ENCODE assay signal across 27 cellular contexts in the genomic region with DNA sequence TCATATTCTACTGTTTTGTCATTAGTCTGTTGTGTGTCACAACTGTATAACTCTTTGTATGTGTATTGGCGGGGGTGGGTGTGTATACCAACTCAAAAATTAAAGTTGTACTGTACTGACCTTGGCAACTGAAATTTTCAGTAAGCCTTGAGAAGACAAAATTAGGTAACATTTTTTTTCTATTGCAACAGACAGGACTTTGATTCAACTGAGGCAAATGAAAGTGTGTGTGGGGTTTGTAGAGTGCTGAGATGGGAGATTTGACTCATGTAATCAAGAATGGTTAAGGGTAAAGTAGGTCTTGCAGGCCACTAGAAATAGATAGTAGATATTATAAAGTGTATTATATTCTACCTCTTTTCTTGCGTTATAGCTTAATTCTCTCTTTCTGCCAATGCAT. TPM values are rescaled to one million over a fixed set of nuclear protein-coding genes. Genes with fewer than 3 reads are reported as not detected.
"Had no signal": no experiment of that assay in that cellular context is flagged by ENCODE, and none has a peak within 500 bp of the region (broad histone marks: within the 10 kb centered on the region; RNA-seq: fewer than 3 reads in every experiment).

No MANE protein-coding gene starts in this region.

- ATAC-seq: esophagus mucosa; gastrocnemius medialis; naive thymus-derived CD4-positive, alpha-beta T cell; psoas muscle; right cardiac atrium; stimulated activated memory B cell treated with anti-CD40 and anti-IgM and Interleukin-4, amounts not matched to agents 10 μg/mL and 1 μg/mL and 100 μg/mL, for 72 hours; upper lobe of right lung had no signal

- H3K27ac Mint-ChIP-seq: dendritic cell treated with granulocyte-macrophage colony-stimulating factor and Interleukin-4, amounts not matched to agents 40 ng/mL and 50 ng/mL, for 4 days; nephron; stimulated activated memory B cell treated with anti-CD40 and anti-IgM and Interleukin-4, amounts not matched to agents 10 μg/mL and 1 μg/mL and 100 μg/mL, for 72 hours; stimulated activated naive CD8-positive, alpha-beta T cell treated with anti-CD3 and anti-CD28 coated beads, Interleukin-15, Interleukin-2, amounts not matched to agents 100 ng/mL and 50 ng/mL, for 24 hours had no signal

- H3K4me1 ChIP-seq: colonic mucosa, psoas muscle, suprapubic skin, upper lobe of right lung, uterus had no signal

- H3K4me1 Mint-ChIP-seq: endodermal cell, nephron had no signal

- H3K27ac ChIP-seq: colonic mucosa, epithelial cell of prostate, gastrocnemius medialis, psoas muscle, skin epidermis, spleen, suprapubic skin, transverse colon, upper lobe of right lung, uterus had no signal

- H3K27me3 Mint-ChIP-seq: dendritic cell treated with granulocyte-macrophage colony-stimulating factor and Interleukin-4, amounts not matched to agents 40 ng/mL and 50 ng/mL, for 4 days; naive thymus-derived CD4-positive, alpha-beta T cell; stimulated activated memory B cell treated with anti-CD40 and anti-IgM and Interleukin-4, amounts not matched to agents 10 μg/mL and 1 μg/mL and 100 μg/mL, for 72 hours; stimulated activated naive CD8-positive, alpha-beta T cell treated with anti-CD3 and anti-CD28 coated beads, Interleukin-15, Interleukin-2, amounts not matched to agents 100 ng/mL and 50 ng/mL, for 24 hours had no signal

- FAIRE-seq: keratinocyte had no signal

- H3K4me3 ChIP-seq: colonic mucosa, gastrocnemius medialis, psoas muscle, skin epidermis, spleen, suprapubic skin, transverse colon, upper lobe of right lung, uterus had no signal

- H3K27me3 ChIP-seq: colonic mucosa, gastrocnemius medialis, spleen, suprapubic skin, transverse colon, upper lobe of right lung, uterus had no signal

- H3K9me3 ChIP-seq: colonic mucosa, gastrocnemius medialis, psoas muscle, suprapubic skin, transverse colon, upper lobe of right lung, uterus had no signal

- H3K36me3 ChIP-seq: colonic mucosa, gastrocnemius medialis, upper lobe of right lung, uterus had no signal

- H3K4me3 Mint-ChIP-seq: dendritic cell treated with granulocyte-macrophage colony-stimulating factor and Interleukin-4, amounts not matched to agents 40 ng/mL and 50 ng/mL, for 4 days; endodermal cell; nephron; stimulated activated memory B cell treated with anti-CD40 and anti-IgM and Interleukin-4, amounts not matched to agents 10 μg/mL and 1 μg/mL and 100 μg/mL, for 72 hours; stimulated activated naive CD8-positive, alpha-beta T cell treated with anti-CD3 and anti-CD28 coated beads, Interleukin-15, Interleukin-2, amounts not matched to agents 100 ng/mL and 50 ng/mL, for 24 hours had no signal

- DNase-seq: colonic mucosa; effector CD8-positive, alpha-beta T cell; endodermal cell; foreskin fibroblast; gastrocnemius medialis; head of caudate nucleus; mesenchymal stem cell; midbrain; naive thymus-derived CD4-positive, alpha-beta T cell; nucleus accumbens; psoas muscle; right cardiac atrium; spleen; stimulated activated CD4-positive, alpha-beta T cell treated with anti-CD3 and anti-CD28 coated beads, Interleukin-4, amount 100 ng/mL, for 4 hours; transverse colon; upper lobe of right lung; uterus had no signal

RNA-seq across cellular contexts. Expression of a gene that starts 14.6 kb away (rescaled TPM):
- total RNA-seq: endodermal cell, renal cortical epithelial cell had no signal
- polyA plus RNA-seq: keratinocyte had no signal
